In the genomic region with DNA sequence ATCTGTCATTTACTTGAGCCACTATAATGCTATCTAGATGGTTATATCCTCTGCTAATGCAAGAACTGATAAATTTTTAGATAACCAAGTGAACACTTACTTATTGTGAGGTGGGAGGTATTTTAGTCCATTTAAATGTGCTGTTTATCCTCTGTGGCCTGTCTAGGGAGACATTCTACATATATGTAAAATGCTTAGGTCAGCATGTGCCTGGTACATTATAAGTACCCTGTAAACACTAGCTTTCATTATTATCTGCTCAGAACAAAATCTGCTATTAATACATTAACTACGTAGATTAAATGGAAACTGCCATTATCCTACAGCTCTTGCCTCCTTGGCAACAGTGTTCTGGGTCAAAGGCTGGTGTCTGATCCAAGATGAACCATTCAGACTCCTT, we compare ENCODE assay signal across 4 cellular contexts.
TF ChIP-seq lines count a peak whose summit lies in the region.

No MANE protein-coding gene starts in this region.

TF ChIP-seq in A549, 52 proteins besides CTCF, POLR2A, EP300 and RAD21:
- no peak for TF ChIP-seq BHLHE40 (IDR thresholded peaks at IDR 0.05; ENCODE audit: low read depth, low read length)
- peak; percentile 88 for TF ChIP-seq MAFK (IDR thresholded peaks at IDR 0.05; ENCODE audit: partially characterized antibody)
- TF ChIP-seq CHD2 (IDR thresholded peaks at IDR 0.05; ENCODE audit: low read length, partially characterized antibody) = no peak
- TF ChIP-seq FOSL2 (IDR thresholded peaks at IDR 0.05) = no peak
- no peak for TF ChIP-seq FOSL2 (CRISPR knock-in tag; IDR thresholded peaks at IDR 0.05)

TF ChIP-seq in IMR-90, 13 proteins besides CTCF, POLR2A, EP300 and RAD21:
- no peak for TF ChIP-seq SMC3 (IDR thresholded peaks at IDR 0.05; ENCODE audit: low read depth, low read length)
- no peak for TF ChIP-seq RCOR1 (IDR thresholded peaks at IDR 0.05; ENCODE audit: insufficient replicate concordance, low read length)
- no peak for TF ChIP-seq CHD1 (IDR thresholded peaks at IDR 0.05; ENCODE audit: low read depth, low read length)
- TF ChIP-seq, protein P1, sequence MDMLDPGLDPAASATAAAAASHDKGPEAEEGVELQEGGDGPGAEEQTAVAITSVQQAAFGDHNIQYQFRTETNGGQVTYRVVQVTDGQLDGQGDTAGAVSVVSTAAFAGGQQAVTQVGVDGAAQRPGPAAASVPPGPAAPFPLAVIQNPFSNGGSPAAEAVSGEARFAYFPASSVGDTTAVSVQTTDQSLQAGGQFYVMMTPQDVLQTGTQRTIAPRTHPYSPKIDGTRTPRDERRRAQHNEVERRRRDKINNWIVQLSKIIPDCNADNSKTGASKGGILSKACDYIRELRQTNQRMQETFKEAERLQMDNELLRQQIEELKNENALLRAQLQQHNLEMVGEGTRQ (IDR thresholded peaks at IDR 0.05; ENCODE audit: low read depth, low read length) = no peak
- TF ChIP-seq BHLHE40 (IDR thresholded peaks at IDR 0.05; ENCODE audit: low read depth, low read length) = no peak
- TF ChIP-seq MAFK (IDR thresholded peaks at IDR 0.05; ENCODE audit: low read depth, low read length) = peak; percentile 95
- TF ChIP-seq, protein P2, sequence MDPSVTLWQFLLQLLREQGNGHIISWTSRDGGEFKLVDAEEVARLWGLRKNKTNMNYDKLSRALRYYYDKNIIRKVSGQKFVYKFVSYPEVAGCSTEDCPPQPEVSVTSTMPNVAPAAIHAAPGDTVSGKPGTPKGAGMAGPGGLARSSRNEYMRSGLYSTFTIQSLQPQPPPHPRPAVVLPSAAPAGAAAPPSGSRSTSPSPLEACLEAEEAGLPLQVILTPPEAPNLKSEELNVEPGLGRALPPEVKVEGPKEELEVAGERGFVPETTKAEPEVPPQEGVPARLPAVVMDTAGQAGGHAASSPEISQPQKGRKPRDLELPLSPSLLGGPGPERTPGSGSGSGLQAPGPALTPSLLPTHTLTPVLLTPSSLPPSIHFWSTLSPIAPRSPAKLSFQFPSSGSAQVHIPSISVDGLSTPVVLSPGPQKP (IDR thresholded peaks at IDR 0.05; ENCODE audit: borderline replicate concordance, low read depth, low read length) = no peak

TF ChIP-seq in H1, 55 proteins besides CTCF, POLR2A, EP300 and RAD21:
- TF ChIP-seq, protein P3, sequence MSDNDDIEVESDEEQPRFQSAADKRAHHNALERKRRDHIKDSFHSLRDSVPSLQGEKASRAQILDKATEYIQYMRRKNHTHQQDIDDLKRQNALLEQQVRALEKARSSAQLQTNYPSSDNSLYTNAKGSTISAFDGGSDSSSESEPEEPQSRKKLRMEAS (IDR thresholded peaks at IDR 0.05) = no peak
- TF ChIP-seq TAF1 (IDR thresholded peaks at IDR 0.05; ENCODE audit: low read depth, low read length) = no peak
- TF ChIP-seq RXRA (IDR thresholded peaks at IDR 0.05; ENCODE audit: insufficient read depth, low read depth, low read length) = no peak
- peak; percentile 45; the same call in 1 of the 2 replicates for TF ChIP-seq MAFK (IDR thresholded peaks at IDR 0.05; ENCODE audit: low read depth, low read length)
TF ChIP-seq in H1: peak in this region for 1.

TF ChIP-seq in WTC11, 78 proteins besides CTCF, POLR2A, EP300 and RAD21:
- TF ChIP-seq ZNF121 (CRISPR knock-in tag; IDR thresholded peaks at IDR 0.05) (no peak), RELA (CRISPR knock-in tag; IDR thresholded peaks at IDR 0.05; ENCODE audit: borderline replicate concordance) (no peak)
- TF ChIP-seq, protein P4, sequence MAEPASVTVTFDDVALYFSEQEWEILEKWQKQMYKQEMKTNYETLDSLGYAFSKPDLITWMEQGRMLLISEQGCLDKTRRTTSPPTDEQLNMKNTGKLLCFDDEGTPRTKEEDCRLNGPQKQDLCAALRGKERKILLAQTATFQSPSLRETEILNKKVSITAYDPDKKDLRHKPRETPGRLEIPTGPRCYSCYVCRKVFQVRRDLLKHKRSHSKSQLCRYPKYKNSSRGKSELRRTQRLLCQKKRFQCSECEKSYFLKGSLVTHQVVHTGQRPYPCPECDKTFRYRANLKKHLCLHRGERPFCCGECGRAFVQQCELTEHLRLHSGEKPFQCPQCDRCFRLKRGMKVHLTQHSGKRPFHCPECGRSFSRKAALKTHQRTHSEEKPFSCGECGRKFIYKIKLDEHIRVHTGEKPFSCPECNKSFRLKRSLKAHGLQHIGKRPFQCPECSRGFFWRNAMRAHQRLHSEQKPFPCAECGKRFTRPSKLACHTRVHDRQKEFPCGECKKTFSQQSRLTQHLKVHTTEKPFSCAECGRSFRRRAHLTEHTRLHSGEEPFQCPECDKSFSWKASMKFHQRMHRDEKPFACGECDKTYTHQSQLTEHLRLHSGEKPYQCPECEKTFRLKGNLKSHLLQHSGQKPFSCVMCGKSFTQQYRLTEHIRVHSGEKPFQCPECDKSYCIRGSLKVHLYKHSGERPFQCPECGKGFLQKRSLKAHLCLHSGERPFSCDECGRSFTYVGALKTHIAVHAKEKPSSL (CRISPR knock-in tag; conservative IDR thresholded peaks at IDR 0.05) = no peak
